1 cellular context compared by ENCODE assay signal in genomic region chr16:69745232-69745612, GRCh38.
A peak's percentile ranks its signal among the peaks of the same experiment; 100 is the strongest.
TF ChIP-seq lines count a peak whose summit lies in the region.

No MANE protein-coding gene starts in this region.

TF ChIP-seq in HepG2, 621 proteins besides CTCF, POLR2A, EP300 and RAD21:
- 0 out of 2 replicates have a peak, but pooled peaks have one; percentile 12 for TF ChIP-seq MTA1 (CRISPR knock-in tag; IDR thresholded peaks at IDR 0.05; ENCODE audit: borderline replicate concordance)
- TF ChIP-seq NCOA1 (CRISPR knock-in tag; IDR thresholded peaks at IDR 0.05), result no peak
- TF ChIP-seq SKIL (CRISPR knock-in tag; IDR thresholded peaks at IDR 0.05; ENCODE audit: borderline replicate concordance), result 0 out of 2 replicates have a peak, but pooled peaks have one; percentile 27
- TF ChIP-seq ZNF772 (CRISPR knock-in tag; IDR thresholded peaks at IDR 0.05), result no peak
- no peak for TF ChIP-seq HDAC1 (CRISPR knock-in tag; IDR thresholded peaks at IDR 0.05)
- no peak for TF ChIP-seq RERE (CRISPR knock-in tag; IDR thresholded peaks at IDR 0.05; ENCODE audit: low read depth)
- TF ChIP-seq KDM2A (CRISPR knock-in tag; IDR thresholded peaks at IDR 0.05; ENCODE audit: borderline replicate concordance, low read depth), result no peak
- TF ChIP-seq ZNF629 (CRISPR knock-in tag; conservative IDR thresholded peaks at IDR 0.05), result peak; percentile 74
- TF ChIP-seq RBM22 (optimal IDR thresholded peaks at IDR 0.05; ENCODE audit: low read length), result peak; percentile 77
TF ChIP-seq in HepG2: peak in this region for 4.
